In genomic region chr7:91226411-91226810, GRCh38 we compare ENCODE assay signal across 17 cellular contexts.
"Had no signal": no experiment of that assay in that cellular context is flagged by ENCODE, and none has a peak within 500 bp of the region (broad histone marks: within the 10 kb centered on the region; RNA-seq: fewer than 3 reads in every experiment).

No MANE protein-coding gene starts in this region.

- H3K27me3 ChIP-seq: esophagus muscularis mucosa, gastroesophageal sphincter, heart left ventricle, hepatocyte, left lung had no signal

- H2AFZ ChIP-seq: hepatocyte had no signal

- H3K4me1 ChIP-seq: esophagus muscularis mucosa, foreskin keratinocyte, gastroesophageal sphincter, heart left ventricle, left lung had no signal

- H3K4me2 ChIP-seq: hepatocyte had no signal

- ATAC-seq: foreskin keratinocyte; gastroesophageal sphincter; heart left ventricle; left cardiac atrium; left lung; left ventricle myocardium superior; lower lobe of right lung; naive thymus-derived CD4-positive, alpha-beta T cell had no signal

- H3K27ac ChIP-seq: coronary artery, dorsolateral prefrontal cortex, esophagus muscularis mucosa, foreskin keratinocyte, gastroesophageal sphincter, heart left ventricle, hepatocyte, left lung, lower lobe of right lung had no signal

- H3K36me3 ChIP-seq: esophagus muscularis mucosa, gastroesophageal sphincter, heart left ventricle, left lung, lower lobe of right lung had no signal

- H3K9me3 ChIP-seq: esophagus muscularis mucosa, gastroesophageal sphincter, left lung, lower lobe of right lung had no signal

- H3K4me3 ChIP-seq: coronary artery, dorsolateral prefrontal cortex, esophagus muscularis mucosa, gastroesophageal sphincter, heart left ventricle, hepatocyte, left lung, lower lobe of right lung had no signal

- DNase-seq: dermis blood vessel endothelial cell; dorsolateral prefrontal cortex; effector CD4-positive, alpha-beta T cell; effector memory CD4-positive, alpha-beta T cell; foreskin keratinocyte; heart left ventricle; hypothalamus; left cardiac atrium; left lung; left ventricle myocardium superior; lower lobe of right lung; mesenchymal stem cell had no signal
